Comparison of ENCODE assay signal across 27 cellular contexts in genomic region chr15:25427861-25428260, GRCh38.
"Had no signal": no experiment of that assay in that cellular context is flagged by ENCODE, and none has a peak within 500 bp of the region (broad histone marks: within the 10 kb centered on the region; RNA-seq: fewer than 3 reads in every experiment).

No MANE protein-coding gene starts in this region.

- DNase-seq: activated CD4-positive, alpha-beta memory T cell treated with anti-CD3 and anti-CD28 coated beads for 36 hours; activated CD4-positive, alpha-beta T cell treated with anti-CD3 and anti-CD28 coated beads, Interleukin-2, amount 10 ng/mL, durations not matched to agents 7 days and 5 days; activated CD4-positive, CD25-positive, alpha-beta regulatory T cell; activated CD8-positive, alpha-beta memory T cell treated with anti-CD3 and anti-CD28 coated beads for 24 hours; activated gamma-delta T cell treated with Interleukin-2 at 50 U/mL for 16 hours; activated naive CD4-positive, alpha-beta T cell treated with anti-CD3 and anti-CD28 coated beads, Interleukin-2, amount 10 ng/mL, durations not matched to agents 7 days and 5 days; activated naive CD8-positive, alpha-beta T cell treated with anti-CD3 and anti-CD28 coated beads, Interleukin-2, amount 10 ng/mL, durations not matched to agents 7 days and 5 days; activated T-cell treated with anti-CD3 and anti-CD28 coated beads, Interleukin-2, amount 50 U/mL, for 48 hours; amniotic stem cell; body of pancreas; central memory CD4-positive, alpha-beta T cell; MG63; NCI-H1105; NCI-H1436; NCI-H1694 treated with DMSO at 0.1 percent for 48 hours; NCI-H2029 treated with DMSO at 0.1 percent for 48 hours; NCI-H510A treated with DMSO at 0.1 percent for 48 hours; NCI-H69; NK-92 treated with Interleukin-12 subunit alpha and Interleukin-12 subunit beta, amount 100 ng/mL, for 24 hours; Peyer's patch; Right ventricle myocardium superior; SJCRH30; SK-N-SH; SW 1271 had no signal

- H3K27ac Mint-ChIP-seq: activated CD4-positive, alpha-beta memory T cell treated with anti-CD3 and anti-CD28 coated beads for 36 hours; activated CD4-positive, alpha-beta T cell treated with anti-CD3 and anti-CD28 coated beads, Interleukin-2, amount 10 ng/mL, durations not matched to agents 7 days and 5 days; activated naive CD4-positive, alpha-beta T cell treated with anti-CD3 and anti-CD28 coated beads, Interleukin-2, amount 10 ng/mL, durations not matched to agents 7 days and 5 days; activated naive CD8-positive, alpha-beta T cell treated with anti-CD3 and anti-CD28 coated beads, Interleukin-2, amount 10 ng/mL, durations not matched to agents 7 days and 5 days had no signal

- H3K27ac ChIP-seq: ascending aorta, body of pancreas, KMS-11, Peyer's patch, RWPE1, SJCRH30 had no signal

- H3K4me1 ChIP-seq: SJCRH30 had no signal

- H3K36me3 ChIP-seq: ascending aorta, Peyer's patch had no signal

- H3K9me3 Mint-ChIP-seq: activated CD4-positive, alpha-beta memory T cell treated with anti-CD3 and anti-CD28 coated beads for 36 hours had no signal

- ATAC-seq: body of pancreas had no signal

- H3K4me3 Mint-ChIP-seq: activated CD4-positive, alpha-beta memory T cell treated with anti-CD3 and anti-CD28 coated beads for 36 hours; activated CD4-positive, alpha-beta T cell treated with anti-CD3 and anti-CD28 coated beads, Interleukin-2, amount 10 ng/mL, durations not matched to agents 7 days and 5 days; activated naive CD4-positive, alpha-beta T cell treated with anti-CD3 and anti-CD28 coated beads, Interleukin-2, amount 10 ng/mL, durations not matched to agents 7 days and 5 days; activated naive CD8-positive, alpha-beta T cell treated with anti-CD3 and anti-CD28 coated beads, Interleukin-2, amount 10 ng/mL, durations not matched to agents 7 days and 5 days had no signal

- H3K27me3 ChIP-seq: ascending aorta, body of pancreas, MG63, Peyer's patch, SJCRH30 had no signal

- H3K27me3 Mint-ChIP-seq: activated CD4-positive, alpha-beta memory T cell treated with anti-CD3 and anti-CD28 coated beads for 36 hours; activated CD4-positive, alpha-beta T cell treated with anti-CD3 and anti-CD28 coated beads, Interleukin-2, amount 10 ng/mL, durations not matched to agents 7 days and 5 days; activated naive CD4-positive, alpha-beta T cell treated with anti-CD3 and anti-CD28 coated beads, Interleukin-2, amount 10 ng/mL, durations not matched to agents 7 days and 5 days; activated naive CD8-positive, alpha-beta T cell treated with anti-CD3 and anti-CD28 coated beads, Interleukin-2, amount 10 ng/mL, durations not matched to agents 7 days and 5 days had no signal

- H3K4me3 ChIP-seq: ascending aorta, body of pancreas, MG63, Peyer's patch, SJCRH30 had no signal

- H3K9me3 ChIP-seq: ascending aorta, body of pancreas, Peyer's patch, SJCRH30, SK-N-SH had no signal
